8 cellular contexts compared by ENCODE assay signal in genomic region chr6:127641905-127642304, GRCh38.
A peak's percentile ranks its signal among the peaks of the same experiment; 100 is the strongest.
DNase-seq lines count a peak whose midpoint lies in the region; ATAC-seq and TF ChIP-seq lines count a peak whose summit lies in the region.

No MANE protein-coding gene starts in this region.

- H3F3A ChIP-seq in DOHH2 (ENCODE audit: control insufficient read depth, insufficient read depth) = no peaks in the 10 kb centered on the region

- H3K27me3 ChIP-seq in DOHH2 (ENCODE audit: control insufficient read depth, low read length) = no peaks in the 10 kb centered on the region
- H3K27me3 ChIP-seq in endocrine pancreas (ENCODE audit: control insufficient read depth, insufficient read depth, low read length) = no peaks in the 10 kb centered on the region
- H3K27me3 ChIP-seq in CD4-positive, alpha-beta memory T cell (ENCODE audit: insufficient read depth, low read length) = no peaks in the 10 kb centered on the region
- H3K27me3 ChIP-seq in colonic mucosa = no peaks in the 10 kb centered on the region

- H3K79me2 ChIP-seq in DOHH2 (ENCODE audit: control insufficient read depth, low read length) (no peaks in the 10 kb centered on the region), OCI-LY7 (ENCODE audit: insufficient read depth, low read depth, low read length) (no peaks in the 10 kb centered on the region)

- DNase-seq in OCI-LY7 (ENCODE audit: low spot score) (peak; percentile 30), neural crest cell (ENCODE audit: low read depth, low spot score) (peak; percentile 18), colonic mucosa (no peak)
- no peak for DNase-seq in CD4-positive, alpha-beta memory T cell

- H3K27ac ChIP-seq in DOHH2 (ENCODE audit: low read depth, low read length) (no peak overlapping the region), OCI-LY7 (ENCODE audit: low read depth, low read length, poor library complexity, severe bottlenecking) (no peak overlapping the region), colonic mucosa (no peak overlapping the region)
- no peak overlapping the region for H3K27ac ChIP-seq in CD4-positive, alpha-beta memory T cell (ENCODE audit: low read depth, low read length)

- H3K4me1 Mint-ChIP-seq in neural crest cell = no peaks in the 10 kb centered on the region
- H3K4me1 Mint-ChIP-seq in CD4-positive, alpha-beta memory T cell = no peaks in the 10 kb centered on the region

- CTCF ChIA-PET in OCI-LY7 (lab: Charles Lee; ENCODE audit: unreplicated experiment) = no interaction called here
- CTCF ChIA-PET in CD4-positive, alpha-beta memory T cell (lab: Charles Lee; ENCODE audit: partially characterized antibody) = no interaction called here

- H3K36me3 ChIP-seq in DOHH2 (ENCODE audit: control insufficient read depth, low read length) = no peaks in the 10 kb centered on the region
- no peaks in the 10 kb centered on the region for H3K36me3 ChIP-seq in OCI-LY7 (ENCODE audit: insufficient read depth, low read length)
- no peaks in the 10 kb centered on the region for H3K36me3 ChIP-seq in endocrine pancreas (ENCODE audit: control insufficient read depth, insufficient read depth, low read length)
- no peaks in the 10 kb centered on the region for H3K36me3 ChIP-seq in CD4-positive, alpha-beta memory T cell (ENCODE audit: insufficient read depth, low read length)
- H3K36me3 ChIP-seq in colonic mucosa = no peaks in the 10 kb centered on the region

- TF ChIP-seq CTCF in DOHH2 (IDR thresholded peaks at IDR 0.05; ENCODE audit: low read depth, low read length, poor library complexity, severe bottlenecking) (peak; percentile 56), OCI-LY7 (conservative IDR thresholded peaks at IDR 0.05; ENCODE audit: low read length) (peak; percentile 77), neural crest cell (conservative IDR thresholded peaks at IDR 0.05) (peak; percentile 72), colonic mucosa (IDR thresholded peaks at IDR 0.05) (no peak)

- peaks cover 5% of the 10 kb centered on the region for H3K27me3 Mint-ChIP-seq in neural crest cell (ENCODE audit: low read depth)
- no peaks in the 10 kb centered on the region for H3K27me3 Mint-ChIP-seq in CD4-positive, alpha-beta memory T cell

- H3K9me3 Mint-ChIP-seq in neural crest cell = peaks cover under 1% of the 10 kb centered on the region
- peaks cover 0 to 26% (median 12%) of the 10 kb centered on the region in 8 donors for H3K9me3 Mint-ChIP-seq in CD4-positive, alpha-beta memory T cell

- H2AFZ ChIP-seq in OCI-LY7 (ENCODE audit: low read length) = no peak overlapping the region

- H3K36me3 Mint-ChIP-seq in neural crest cell (ENCODE audit: low read depth) = no peaks in the 10 kb centered on the region
- H3K36me3 Mint-ChIP-seq in CD4-positive, alpha-beta memory T cell = peaks cover 3 to 6% of the 10 kb centered on the region in 2 donors

- no TSS peak for BruUV-seq in OCI-LY7 (replicated peaks; lab: Mats Ljungman, UMichigan)

- H3K9ac ChIP-seq in endocrine pancreas (ENCODE audit: control insufficient read depth, insufficient read depth, low read length) (peak overlapping the region; percentile 26), colonic mucosa (ENCODE audit: low read depth in 2 of 2, low read length in 2 of 2) (no peak overlapping the region)

- no peak overlapping the region for H3K4me3 Mint-ChIP-seq in neural crest cell
- H3K4me3 Mint-ChIP-seq in CD4-positive, alpha-beta memory T cell = no peak overlapping the region

- H3K9me3 ChIP-seq in DOHH2 (ENCODE audit: control insufficient read depth, insufficient read depth, low read length) (no peaks in the 10 kb centered on the region), OCI-LY7 (ENCODE audit: low read length) (no peaks in the 10 kb centered on the region), endocrine pancreas (ENCODE audit: control insufficient read depth, low read length) (no peaks in the 10 kb centered on the region), colonic mucosa (no peaks in the 10 kb centered on the region)
- H3K9me3 ChIP-seq in CD4-positive, alpha-beta memory T cell (ENCODE audit: control insufficient read depth in 1 of 2, low read length in 2 of 2) = no peaks in the 10 kb centered on the region

- intact Hi-C loops in OCI-LY7 (cut with micrococcal nuclease; ENCODE audit: unreplicated experiment) = no loop called here
- intact Hi-C loops in CD4-positive, alpha-beta memory T cell (cut with micrococcal nuclease) = loop anchor here (10.0 kb wide), 1 partner anchor 177 kb away; no protein-coding TSS in a partner anchor
- intact Hi-C loops in colonic mucosa (cut with DNase I) = loop anchor here (10.0 kb wide), 1 partner anchor 177 kb away; no protein-coding TSS in a partner anchor

- ATAC-seq in GM19372 (IDR thresholded peaks at IDR 0.05; ENCODE audit: low read depth, unreplicated experiment) (peak; percentile 87), HG03558 (IDR thresholded peaks at IDR 0.05; ENCODE audit: extremely low read depth, unreplicated experiment) (peak; percentile 73)

- H3K4me2 ChIP-seq in DOHH2 (ENCODE audit: low read length) (no peak overlapping the region), OCI-LY7 (ENCODE audit: low read length) (no peak overlapping the region)

- POLR2A ChIA-PET in OCI-LY7 (lab: Charles Lee) = no interaction called here
- POLR2A ChIA-PET in CD4-positive, alpha-beta memory T cell (lab: Charles Lee; ENCODE audit: partially characterized antibody) = no interaction called here

- H3K4me1 ChIP-seq in DOHH2 (ENCODE audit: control insufficient read depth, low read length) (no peaks in the 10 kb centered on the region), OCI-LY7 (ENCODE audit: insufficient read depth, low read length, poor library complexity, severe bottlenecking) (no peaks in the 10 kb centered on the region), endocrine pancreas (ENCODE audit: control insufficient read depth, insufficient read depth, low read length) (no peaks in the 10 kb centered on the region), colonic mucosa (no peaks in the 10 kb centered on the region)
- H3K4me1 ChIP-seq in CD4-positive, alpha-beta memory T cell (ENCODE audit: insufficient read depth, low read length) = no peaks in the 10 kb centered on the region

- H3K27ac Mint-ChIP-seq in neural crest cell (ENCODE audit: unreplicated experiment) = no peak overlapping the region
- H3K27ac Mint-ChIP-seq in CD4-positive, alpha-beta memory T cell = no peak overlapping the region

- H4K20me1 ChIP-seq in DOHH2 (ENCODE audit: control insufficient read depth, insufficient read depth, low read depth, low read length) = no peaks in the 10 kb centered on the region
- H4K20me1 ChIP-seq in OCI-LY7 (ENCODE audit: insufficient read depth, low read length) = no peaks in the 10 kb centered on the region

- H3K4me3 ChIP-seq in DOHH2 (ENCODE audit: low read length) (no peak overlapping the region), OCI-LY7 (ENCODE audit: low read depth, low read length, poor library complexity, severe bottlenecking) (no peak overlapping the region), endocrine pancreas (ENCODE audit: control insufficient read depth, insufficient read depth, low read length) (no peak overlapping the region), colonic mucosa (no peak overlapping the region)
- no peak overlapping the region for H3K4me3 ChIP-seq in CD4-positive, alpha-beta memory T cell (ENCODE audit: low read length in 2 of 2)

- H3K9me2 ChIP-seq in DOHH2 (replicated peaks; ENCODE audit: control insufficient read depth, low read length) (no peaks in the 10 kb centered on the region), OCI-LY7 (ENCODE audit: insufficient read depth, low read length) (no peaks in the 10 kb centered on the region)

Comparison
In these comparisons a context has a peak if more than half of its experiments do, and no peak if none do; other contexts are left out.
1. DNase-seq: peak in OCI-LY7 (single experiment) and neural crest cell (single experiment); none in CD4-positive, alpha-beta memory T cell (0 of 5) and colonic mucosa (single experiment).